In genomic region chr3:64449026-64449425, GRCh38 we compare ENCODE assay signal across 31 cellular contexts.
DNase-seq lines count a peak whose midpoint lies in the region; ATAC-seq, FAIRE-seq and TF ChIP-seq lines count a peak whose summit lies in the region.
"Had no signal": no experiment of that assay in that cellular context is flagged by ENCODE, and none has a peak within 500 bp of the region (broad histone marks: within the 10 kb centered on the region; RNA-seq: fewer than 3 reads in every experiment).

No MANE protein-coding gene starts in this region.

- no peak for DNase-seq in activated CD4-positive, alpha-beta T cell treated with anti-CD3 and anti-CD28 coated beads for 36 hours
- no peak for DNase-seq in activated CD4-positive, alpha-beta T cell treated with anti-CD3 and anti-CD28 coated beads, Interleukin-2, amount 50 U/mL, for 4 hours
- DNase-seq in bronchial epithelial cell (ENCODE audit: low read depth) (peak; percentile 34), GDM1 (lab: John Stamatoyannopoulos, UW) (no peak), uterus (no peak), epidermal melanocyte (ENCODE audit: insufficient read length, low spot score) (no peak)
- DNase-seq: activated CD4-positive, CD25-positive, alpha-beta regulatory T cell treated with anti-CD3 and anti-CD28 coated beads, Interleukin-2, amount 50 U/mL, for 72 hours; activated naive CD8-positive, alpha-beta T cell treated with anti-CD3 and anti-CD28 coated beads, Interleukin-2, amount 10 ng/mL, durations not matched to agents 7 days and 5 days; AML-193; body of pancreas; CD8-positive, alpha-beta T cell; DMS153; effector CD4-positive, alpha-beta T cell; foreskin melanocyte; left ventricle myocardium superior; naive thymus-derived CD8-positive, alpha-beta T cell; NCI-H1092; NCI-H2029 treated with DMSO at 0.1 percent for 48 hours; NCI-H446; PC-9; SHP77; spleen; stimulated activated CD4-positive, alpha-beta T cell treated with anti-CD3 and anti-CD28 coated beads, Interleukin-4, amount 100 ng/mL, for 1 hour; stimulated activated naive CD4-positive, alpha-beta T cell treated with Interleukin-2 at 50 U/mL for 16 hours had no signal

- intact Hi-C loops in activated CD4-positive, alpha-beta T cell treated with anti-CD3 and anti-CD28 coated beads for 36 hours (cut with DNase I, micrococcal nuclease), result no loop called here
- intact Hi-C loops in uterus (cut with DNase I; ENCODE audit: low total_unique reads), result no loop called here

- CTCF ChIA-PET in activated CD4-positive, alpha-beta T cell treated with anti-CD3 and anti-CD28 coated beads for 36 hours (lab: Charles Lee), result interaction anchor here (0.6 kb wide), 1 partner anchor 591 kb away, joined by 3 read pairs; no protein-coding TSS in a partner anchor

- peaks cover 39% of the 10 kb centered on the region for H3K27me3 Mint-ChIP-seq in activated CD4-positive, alpha-beta T cell treated with anti-CD3 and anti-CD28 coated beads for 36 hours

- H3K9me3 Mint-ChIP-seq in activated CD4-positive, alpha-beta T cell treated with anti-CD3 and anti-CD28 coated beads for 36 hours (ENCODE audit: low read depth), result no peaks in the 10 kb centered on the region
- H3K9me3 Mint-ChIP-seq: activated naive CD8-positive, alpha-beta T cell treated with anti-CD3 and anti-CD28 coated beads, Interleukin-2, amount 10 ng/mL, durations not matched to agents 7 days and 5 days; activated T-helper 1 cell treated with anti-CD3 and anti-CD28 coated beads, Interleukin-12 subunit alpha, Interleukin-12 subunit beta, Interleukin-2, Interleukin-4 antibody, amounts not matched to agents 30 ng/mL and 10 ng/mL and 1 ng/mL, durations not matched to agents 14 hours and 24 hours and 36 hours; CD8-positive, alpha-beta T cell; mesothelial cell of epicardium; naive thymus-derived CD8-positive, alpha-beta T cell had no signal

- H3K27me3 ChIP-seq in bronchial epithelial cell (ENCODE audit: control insufficient read depth, insufficient read depth, low read length) (no peaks in the 10 kb centered on the region), uterus (no peaks in the 10 kb centered on the region)
- H3K27me3 ChIP-seq: body of pancreas had no signal

- no peak overlapping the region for H3K27ac Mint-ChIP-seq in activated CD4-positive, alpha-beta T cell treated with anti-CD3 and anti-CD28 coated beads for 36 hours
- H3K27ac Mint-ChIP-seq: activated naive CD8-positive, alpha-beta T cell treated with anti-CD3 and anti-CD28 coated beads, Interleukin-2, amount 10 ng/mL, durations not matched to agents 7 days and 5 days; activated T-helper 1 cell treated with anti-CD3 and anti-CD28 coated beads, Interleukin-12 subunit alpha, Interleukin-12 subunit beta, Interleukin-2, Interleukin-4 antibody, amounts not matched to agents 30 ng/mL and 10 ng/mL and 1 ng/mL, durations not matched to agents 14 hours and 24 hours and 36 hours; CD8-positive, alpha-beta T cell; mesothelial cell of epicardium; naive thymus-derived CD8-positive, alpha-beta T cell had no signal

- H3K27ac ChIP-seq in uterus, result no peak overlapping the region
- H3K27ac ChIP-seq: 22Rv1, body of pancreas, PC-9, spleen, tibial nerve had no signal

- H3K4me1 ChIP-seq in uterus, result no peaks in the 10 kb centered on the region

- H3K4me3 Mint-ChIP-seq in activated CD4-positive, alpha-beta T cell treated with anti-CD3 and anti-CD28 coated beads for 36 hours, result no peak overlapping the region
- H3K4me3 Mint-ChIP-seq: activated naive CD8-positive, alpha-beta T cell treated with anti-CD3 and anti-CD28 coated beads, Interleukin-2, amount 10 ng/mL, durations not matched to agents 7 days and 5 days; activated T-helper 1 cell treated with anti-CD3 and anti-CD28 coated beads, Interleukin-12 subunit alpha, Interleukin-12 subunit beta, Interleukin-2, Interleukin-4 antibody, amounts not matched to agents 30 ng/mL and 10 ng/mL and 1 ng/mL, durations not matched to agents 14 hours and 24 hours and 36 hours; CD8-positive, alpha-beta T cell; mesothelial cell of epicardium; naive thymus-derived CD8-positive, alpha-beta T cell had no signal

- H3K4me3 ChIP-seq in bronchial epithelial cell (ENCODE audit: low read depth, low read length) (no peak overlapping the region), uterus (no peak overlapping the region)
- H3K4me3 ChIP-seq: body of pancreas, PC-9, spleen, tibial nerve had no signal

- peak; percentile 6 for ATAC-seq in activated CD4-positive, alpha-beta T cell treated with anti-CD3 and anti-CD28 coated beads for 36 hours
- ATAC-seq in GM21619 (IDR thresholded peaks at IDR 0.05; ENCODE audit: unreplicated experiment), result peak; percentile 41
- ATAC-seq in HG02981 (IDR thresholded peaks at IDR 0.05; ENCODE audit: unreplicated experiment), result peak; percentile 49
- ATAC-seq: body of pancreas; CD8-positive, alpha-beta T cell; left ventricle myocardium superior; naive thymus-derived CD8-positive, alpha-beta T cell had no signal

- no peak for TF ChIP-seq POLR2A in uterus (IDR thresholded peaks at IDR 0.05)

- POLR2A ChIA-PET in activated CD4-positive, alpha-beta T cell treated with anti-CD3 and anti-CD28 coated beads for 36 hours (lab: Charles Lee), result no interaction called here

- H3K4me1 Mint-ChIP-seq in activated CD4-positive, alpha-beta T cell treated with anti-CD3 and anti-CD28 coated beads for 36 hours, result no peaks in the 10 kb centered on the region

- TF ChIP-seq CTCF in bronchial epithelial cell (IDR thresholded peaks at IDR 0.05; ENCODE audit: insufficient read depth, low read length, severe bottlenecking) (no peak), uterus (IDR thresholded peaks at IDR 0.05) (no peak)

- FAIRE-seq in bronchial epithelial cell (lab: Jason Lieb, UNC), result no peak
- FAIRE-seq: islet of Langerhans had no signal

- H3K36me3 ChIP-seq in bronchial epithelial cell (ENCODE audit: control insufficient read depth, insufficient read depth, low read length) (no peaks in the 10 kb centered on the region), uterus (no peaks in the 10 kb centered on the region)
- H3K36me3 ChIP-seq: spleen, tibial nerve had no signal

- H3K36me3 Mint-ChIP-seq in activated CD4-positive, alpha-beta T cell treated with anti-CD3 and anti-CD28 coated beads for 36 hours (ENCODE audit: low read depth), result no peaks in the 10 kb centered on the region
- H3K36me3 Mint-ChIP-seq: activated naive CD8-positive, alpha-beta T cell treated with anti-CD3 and anti-CD28 coated beads, Interleukin-2, amount 10 ng/mL, durations not matched to agents 7 days and 5 days; CD8-positive, alpha-beta T cell; mesothelial cell of epicardium; naive thymus-derived CD8-positive, alpha-beta T cell had no signal

- no peaks in the 10 kb centered on the region for H3K9me3 ChIP-seq in uterus
- H3K9me3 ChIP-seq: body of pancreas, spleen, tibial nerve had no signal
